In genomic region chr2:62794791-62795190, GRCh38 we compare ENCODE assay signal across 11 cellular contexts.
DNase-seq lines count a peak whose midpoint lies in the region; ATAC-seq and TF ChIP-seq lines count a peak whose summit lies in the region.
"Had no signal": no experiment of that assay in that cellular context is flagged by ENCODE, and none has a peak within 500 bp of the region (broad histone marks: within the 10 kb centered on the region; RNA-seq: fewer than 3 reads in every experiment).

No MANE protein-coding gene starts in this region.

- no peaks in the 10 kb centered on the region for H3K27me3 Mint-ChIP-seq in activated T-helper 17 cell treated with anti-CD3 and anti-CD28 coated beads, Interleukin-2, amount 50 U/mL, for 72 hours

- H3K27ac Mint-ChIP-seq in activated T-helper 17 cell treated with anti-CD3 and anti-CD28 coated beads, Interleukin-2, amount 50 U/mL, for 72 hours: no peak overlapping the region

- in situ Hi-C loops in mammary epithelial cell (cut with MboI; ENCODE audit: low sequenced_read_pairs in 2 of 2): no loop called here

- WGBS in mammary epithelial cell (ENCODE audit: low coverage, missing lambda C conversion rate): 0% methylated on average over 2 of the region's 2 CpGs

- no peaks in the 10 kb centered on the region for H4K20me1 ChIP-seq in mammary epithelial cell (ENCODE audit: insufficient read depth, low read length)

- TF ChIP-seq CTCF in mammary epithelial cell (conservative IDR thresholded peaks at IDR 0.05 in 1 of 2, IDR thresholded peaks at IDR 0.05 in 1 of 2; ENCODE audit: extremely low read depth in 1 of 2, insufficient read depth in 1 of 2, low read depth in 1 of 2, low read length in 2 of 2) (no peak), BE2C (IDR thresholded peaks at IDR 0.05; ENCODE audit: low read depth, low read length) (no peak)

- H3K36me3 ChIP-seq in mammary epithelial cell (ENCODE audit: insufficient read depth, low read length) (no peaks in the 10 kb centered on the region), BE2C (no peaks in the 10 kb centered on the region)

- H3K79me2 ChIP-seq in mammary epithelial cell (ENCODE audit: insufficient read depth, low read length): peaks cover 74% of the 10 kb centered on the region

- ATAC-seq in left lobe of liver (peak; percentile 57), HG02884 (IDR thresholded peaks at IDR 0.05; ENCODE audit: unreplicated experiment) (no peak), GM21737 (IDR thresholded peaks at IDR 0.05; ENCODE audit: unreplicated experiment) (no peak)
- ATAC-seq in activated T-helper 17 cell treated with anti-CD3 and anti-CD28 coated beads, Interleukin-2, amount 50 U/mL, for 72 hours (replicated peaks): no peak

- peak overlapping the region; percentile 66 for H3K4me2 ChIP-seq in mammary epithelial cell (ENCODE audit: insufficient read depth, low read depth, low read length)

- intact Hi-C loops in mammary epithelial cell (cut with micrococcal nuclease): no loop called here

- H3K9me3 ChIP-seq in mammary epithelial cell (replicated peaks; ENCODE audit: insufficient read depth, low read length) (no peaks in the 10 kb centered on the region), BE2C (no peaks in the 10 kb centered on the region)

- H3K36me3 Mint-ChIP-seq in activated T-helper 17 cell treated with anti-CD3 and anti-CD28 coated beads, Interleukin-2, amount 50 U/mL, for 72 hours (ENCODE audit: low read depth): no peaks in the 10 kb centered on the region

- DNase-seq in Daoy (ENCODE audit: low read depth) (peak; percentile 5), NCI-H2029 (lab: John Stamatoyannopoulos, UW) (peak; percentile 80), mammary epithelial cell (peak; percentile 65), left lobe of liver (ENCODE audit: low spot score) (no peak), BE2C (no peak)
- DNase-seq: aorta; NCI-H1436; stimulated activated naive CD4-positive, alpha-beta T cell treated with Interleukin-2 at 50 U/mL for 16 hours had no signal

- H3K4me1 Mint-ChIP-seq in activated T-helper 17 cell treated with anti-CD3 and anti-CD28 coated beads, Interleukin-2, amount 50 U/mL, for 72 hours: peaks cover under 1% of the 10 kb centered on the region

- H3K9me3 Mint-ChIP-seq in activated T-helper 17 cell treated with anti-CD3 and anti-CD28 coated beads, Interleukin-2, amount 50 U/mL, for 72 hours: no peaks in the 10 kb centered on the region

- H3K4me3 ChIP-seq in mammary epithelial cell (replicated peaks in 1 of 3; ENCODE audit: insufficient read depth in 1 of 3, low read depth in 2 of 3, low read length in 3 of 3): peak overlapping the region in 1 of 3 experiments; percentile 30
- H3K4me3 ChIP-seq in BE2C (ENCODE audit: low read depth, low read length): no peak overlapping the region

- no peak overlapping the region for H3K9ac ChIP-seq in mammary epithelial cell (ENCODE audit: insufficient read depth, low read length)

- H3K27ac ChIP-seq in mammary epithelial cell (ENCODE audit: insufficient read depth, low read depth, low read length): peak overlapping the region; percentile 27

- no peak overlapping the region for H3K4me3 Mint-ChIP-seq in activated T-helper 17 cell treated with anti-CD3 and anti-CD28 coated beads, Interleukin-2, amount 50 U/mL, for 72 hours

- CTCF ChIA-PET in mammary epithelial cell (lab: Charles Lee; ENCODE audit: low non-redundant PET): no interaction called here

- H3K4me1 ChIP-seq in mammary epithelial cell (ENCODE audit: insufficient read depth, low read length): peaks cover 7% of the 10 kb centered on the region
- no peaks in the 10 kb centered on the region for H3K4me1 ChIP-seq in BE2C

- H3K27me3 ChIP-seq in mammary epithelial cell (ENCODE audit: insufficient read depth, low read length): no peaks in the 10 kb centered on the region
- no peaks in the 10 kb centered on the region for H3K27me3 ChIP-seq in BE2C

- H2AFZ ChIP-seq in mammary epithelial cell (ENCODE audit: low read depth, low read length): no peak overlapping the region

- dilution Hi-C loops in mammary epithelial cell (cut with HindIII; ENCODE audit: low sequenced_read_pairs): no loop called here

- no TSS peak for BruUV-seq in mammary epithelial cell (replicated peaks; lab: Mats Ljungman, UMichigan)

Comparison
In these comparisons a context has a peak if more than half of its experiments do, and no peak if none do; other contexts are left out.
1. DNase-seq: peak in Daoy (single experiment), NCI-H2029 (single experiment) and mammary epithelial cell (single experiment); none in left lobe of liver (single experiment) and BE2C (single experiment).